In the genomic region with DNA sequence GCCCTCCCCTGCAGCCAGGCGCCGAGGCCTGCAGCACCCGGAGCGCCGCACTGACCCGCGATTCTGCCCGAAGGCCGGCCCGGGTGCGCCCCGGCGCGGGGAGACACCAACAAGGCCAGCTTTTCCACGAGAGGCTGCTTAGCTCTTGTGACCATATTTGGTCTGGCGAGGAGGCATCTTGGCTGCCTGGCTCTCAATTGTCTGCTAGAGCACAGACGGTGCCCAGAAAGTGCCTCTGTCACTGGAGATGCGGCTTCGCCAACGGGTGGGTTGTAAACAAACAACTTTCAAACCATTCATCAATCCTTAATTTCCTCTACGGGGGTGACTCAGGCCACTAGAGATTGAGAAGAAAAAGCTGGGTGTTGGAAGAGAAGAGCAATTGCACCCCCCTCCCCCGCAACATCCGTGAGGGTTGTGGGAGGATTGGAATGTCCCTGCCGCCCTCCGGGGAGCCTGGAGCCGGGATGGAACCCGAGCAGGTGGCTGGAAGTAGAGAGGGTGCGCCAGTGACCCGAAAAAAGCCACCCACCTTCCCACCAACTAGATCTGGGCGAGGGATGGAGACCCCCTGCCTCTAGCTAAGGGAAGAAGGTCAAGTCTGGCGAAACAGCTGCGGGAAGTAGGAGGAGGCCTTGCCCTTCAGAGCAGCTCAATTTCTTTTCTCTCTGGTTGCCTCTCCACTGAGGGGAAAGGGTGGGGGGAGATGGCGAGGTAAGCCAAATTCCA, we compare ENCODE assay signal across 8 cellular contexts. TPM values are rescaled to one million over a fixed set of nuclear protein-coding genes. Genes with fewer than 3 reads are reported as not detected.
DNase-seq lines count a peak whose midpoint lies in the region; ATAC-seq, FAIRE-seq and TF ChIP-seq lines count a peak whose summit lies in the region.

No MANE protein-coding gene starts in this region.

- no peak for TF ChIP-seq EP300 in GM12878 (IDR thresholded peaks at IDR 0.05; ENCODE audit: borderline replicate concordance in 1 of 2, control insufficient read depth in 1 of 2, low read depth in 2 of 2, low read length in 2 of 2)

- CTCF ChIA-PET in GM12878 (lab: Yijun Ruan, JAX): interaction anchor here (0.6 to 12.1 kb wide), 28 partner anchors 11 to 305 kb away, joined by 3 to 230 read pairs (median 6); a partner anchor contains a TSS

- H3K27me3 ChIP-seq in GM12878 (replicated peaks in 1 of 2; ENCODE audit: control insufficient read depth in 2 of 2, insufficient read depth in 2 of 2, low read length in 1 of 2) (no peaks in the 10 kb centered on the region), hepatocyte (no peaks in the 10 kb centered on the region)

- TF ChIP-seq CTCF in GM12878 (IDR thresholded peaks at IDR 0.05 in 2 of 3, conservative IDR thresholded peaks at IDR 0.05 in 1 of 3; ENCODE audit: control insufficient read depth in 2 of 3, extremely low read depth in 1 of 3, insufficient read depth in 1 of 3, low read depth in 3 of 3, low read length in 3 of 3) (peak; percentile 23 to 52 (median 43); a peak in 5 of 6 replicates), hepatocyte (IDR thresholded peaks at IDR 0.05; ENCODE audit: poor library complexity) (peak; percentile 37)

- H3K36me3 ChIP-seq in GM12878 (ENCODE audit: control insufficient read depth in 2 of 2, insufficient read depth in 2 of 2, low read length in 1 of 2) (no peaks in the 10 kb centered on the region), hepatocyte (replicated peaks; ENCODE audit: insufficient read depth, low read depth) (no peaks in the 10 kb centered on the region)

- peak; percentile 77 for TF ChIP-seq POLR2A in GM12878 (IDR thresholded peaks at IDR 0.05; ENCODE audit: low read depth, low read length)

- H3K9me3 ChIP-seq in GM12878 (replicated peaks; ENCODE audit: control insufficient read depth, insufficient read depth, low read length) (no peaks in the 10 kb centered on the region), hepatocyte (ENCODE audit: low read depth) (no peaks in the 10 kb centered on the region)

- SMC1A ChIA-PET in GM12878 (lab: Charles Lee; ENCODE audit: uncharacterized antibody, unreplicated experiment): interaction anchor here (0.6 to 12.2 kb wide), 28 partner anchors 10 to 216 kb away, joined by 3 to 205 read pairs (median 7); a partner anchor contains a TSS

- H3K27ac ChIP-seq in GM12878 (ENCODE audit: control insufficient read depth, insufficient read depth): peak overlapping the region; percentile 97
- H3K27ac ChIP-seq in hepatocyte: peak overlapping the region; percentile 99

- intact Hi-C loops in GM12878 (cut with micrococcal nuclease; ENCODE audit: unreplicated experiment): loop anchor here (1.0 to 5.0 kb wide), 6 partner anchors 44 to 154 kb away; a partner anchor contains a TSS

- POLR2A ChIA-PET in GM12878 (lab: Charles Lee): interaction anchor here (0.7 to 4.5 kb wide), 19 partner anchors 10 to 127 kb away, joined by 3 to 42 read pairs (median 6); no protein-coding TSS in a partner anchor

- peak; percentile 54 for TF ChIP-seq RAD21 in GM12878 (IDR thresholded peaks at IDR 0.05; ENCODE audit: insufficient read depth, low read depth, low read length)

- no peaks in the 10 kb centered on the region for H4K20me1 ChIP-seq in GM12878 (ENCODE audit: control insufficient read depth, insufficient read depth)
- H4K20me1 ChIP-seq in hepatocyte (ENCODE audit: insufficient read depth, poor library complexity, severe bottlenecking): peaks cover 7% of the 10 kb centered on the region

- in situ Hi-C loops in GM12878 (cut with MboI): no loop called here

- RAD21 ChIA-PET in GM12878 (lab: Charles Lee; ENCODE audit: unreplicated experiment): interaction anchor here (0.6 to 11.1 kb wide), 33 partner anchors 10 to 726 kb away, joined by 3 to 272 read pairs (median 7); a partner anchor contains a TSS

- H3K9ac ChIP-seq in GM12878 (ENCODE audit: control insufficient read depth, insufficient read depth, low read length): peak overlapping the region; percentile 98

- peaks cover 10% of the 10 kb centered on the region for H3K4me1 ChIP-seq in GM12878 (ENCODE audit: control insufficient read depth, insufficient read depth, low read length)
- peaks cover 30% of the 10 kb centered on the region for H3K4me1 ChIP-seq in hepatocyte (ENCODE audit: insufficient read depth)

- peak; percentile 31 for FAIRE-seq in GM12878 (lab: Jason Lieb, UNC)

- H3K4me3 ChIP-seq in GM12878 (peak overlapping the region; percentile 87), hepatocyte (peak overlapping the region; percentile 79)

- no peaks in the 10 kb centered on the region for H3K9me2 ChIP-seq in hepatocyte (replicated peaks; ENCODE audit: insufficient read depth)

- H3K4me2 ChIP-seq in GM12878 (ENCODE audit: control insufficient read depth, insufficient read depth): peak overlapping the region; percentile 98
- H3K4me2 ChIP-seq in hepatocyte: peak overlapping the region; percentile 91

- WGBS in GM12878 (ENCODE audit: insufficient coverage, insufficient replicate concordance, low lambda C conversion rate, missing lambda C conversion rate): under 1% methylated on average over 33 of the region's 33 CpGs
- 6% methylated on average over 24 of the region's 33 CpGs for WGBS in hepatocyte (ENCODE audit: low lambda C conversion rate, missing lambda C conversion rate)

- DNase-seq in DMS 273 (lab: John Stamatoyannopoulos, UW; ENCODE audit: unreplicated experiment) (peak; percentile 96), RPMI7951 (ENCODE audit: low read depth) (peak; percentile 91), GM12878 (ENCODE audit: low read depth, low spot score) (no peak), hepatocyte (ENCODE audit: low spot score) (peak; percentile 84), pulmonary artery endothelial cell (ENCODE audit: low read depth, low spot score) (peak; percentile 63)
- DNase-seq in NK-92 treated with Interleukin-12 subunit alpha and Interleukin-12 subunit beta, amount 100 ng/mL, for 24 hours (lab: John Stamatoyannopoulos, UW): no peak

- BruUV-seq in GM12878 (replicated peaks; lab: Mats Ljungman, UMichigan): TSS peak; percentile 89

- H2AFZ ChIP-seq in GM12878 (ENCODE audit: control insufficient read depth, low read depth, low read length) (peak overlapping the region; percentile 89), hepatocyte (peak overlapping the region; percentile 43)

- H3K79me2 ChIP-seq in GM12878 (ENCODE audit: control insufficient read depth, insufficient read depth, low read length) (peaks cover 40% of the 10 kb centered on the region), hepatocyte (peaks cover 40% of the 10 kb centered on the region)

- peak; percentile 70 for ATAC-seq in GM19397 (IDR thresholded peaks at IDR 0.05; ENCODE audit: unreplicated experiment)
- ATAC-seq in HG03439 (IDR thresholded peaks at IDR 0.05; ENCODE audit: unreplicated experiment): peak; percentile 85
- ATAC-seq in GM12878: peak; percentile 85

TF ChIP-seq in GM12878, 131 proteins besides CTCF, POLR2A, EP300 and RAD21 (continues in another document):
- no peak for TF ChIP-seq NFXL1 (IDR thresholded peaks at IDR 0.05; ENCODE audit: borderline replicate concordance)
- peak; percentile 88 for TF ChIP-seq IKZF1 (conservative IDR thresholded peaks at IDR 0.05)
- peak; percentile 19; the same call in 1 of the 2 replicates for TF ChIP-seq IRF4 (IDR thresholded peaks at IDR 0.05; ENCODE audit: low read depth, low read length)
- TF ChIP-seq, protein P1, sequence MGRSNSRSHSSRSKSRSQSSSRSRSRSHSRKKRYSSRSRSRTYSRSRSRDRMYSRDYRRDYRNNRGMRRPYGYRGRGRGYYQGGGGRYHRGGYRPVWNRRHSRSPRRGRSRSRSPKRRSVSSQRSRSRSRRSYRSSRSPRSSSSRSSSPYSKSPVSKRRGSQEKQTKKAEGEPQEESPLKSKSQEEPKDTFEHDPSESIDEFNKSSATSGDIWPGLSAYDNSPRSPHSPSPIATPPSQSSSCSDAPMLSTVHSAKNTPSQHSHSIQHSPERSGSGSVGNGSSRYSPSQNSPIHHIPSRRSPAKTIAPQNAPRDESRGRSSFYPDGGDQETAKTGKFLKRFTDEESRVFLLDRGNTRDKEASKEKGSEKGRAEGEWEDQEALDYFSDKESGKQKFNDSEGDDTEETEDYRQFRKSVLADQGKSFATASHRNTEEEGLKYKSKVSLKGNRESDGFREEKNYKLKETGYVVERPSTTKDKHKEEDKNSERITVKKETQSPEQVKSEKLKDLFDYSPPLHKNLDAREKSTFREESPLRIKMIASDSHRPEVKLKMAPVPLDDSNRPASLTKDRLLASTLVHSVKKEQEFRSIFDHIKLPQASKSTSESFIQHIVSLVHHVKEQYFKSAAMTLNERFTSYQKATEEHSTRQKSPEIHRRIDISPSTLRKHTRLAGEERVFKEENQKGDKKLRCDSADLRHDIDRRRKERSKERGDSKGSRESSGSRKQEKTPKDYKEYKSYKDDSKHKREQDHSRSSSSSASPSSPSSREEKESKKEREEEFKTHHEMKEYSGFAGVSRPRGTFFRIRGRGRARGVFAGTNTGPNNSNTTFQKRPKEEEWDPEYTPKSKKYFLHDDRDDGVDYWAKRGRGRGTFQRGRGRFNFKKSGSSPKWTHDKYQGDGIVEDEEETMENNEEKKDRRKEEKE (IDR thresholded peaks at IDR 0.05): no peak
- 0 out of 2 replicates have a peak, but pooled peaks have one; percentile 15 for TF ChIP-seq ZNF384 (IDR thresholded peaks at IDR 0.05; ENCODE audit: borderline replicate concordance, low read depth, low read length)
- TF ChIP-seq CBX5 (IDR thresholded peaks at IDR 0.05; ENCODE audit: low read depth): no peak
- TF ChIP-seq GATAD2B (conservative IDR thresholded peaks at IDR 0.05; ENCODE audit: low read depth): peak; percentile 22; the same call in 1 of the 2 replicates
- no peak for TF ChIP-seq GABPA (IDR thresholded peaks at IDR 0.05; ENCODE audit: low read depth)

RNA-seq across cellular contexts. Expression of a gene that starts 0.8 kb away (rescaled TPM):
- total RNA-seq in RPMI7951 (2014; rRNA removed; shearing (Covaris generic)): 103 and 107 TPM in 2 replicates
- total RNA-seq in GM12878 (2013; cell fraction: nucleolus; rRNA removed): 25.3 and 27.0 TPM in 2 replicates
- total RNA-seq in GM12878 (2014; rRNA removed): 2.9 and 4.0 TPM in 2 replicates
- 2.5 and 3.0 TPM in 2 replicates for total RNA-seq in GM12878 (2014; rRNA removed; fragmentation: Illumina TruSeq; extraction: Trizol)
- 5.1 and 6.8 TPM in 2 replicates for total RNA-seq in GM12878 (2021)
- polyA plus RNA-seq in GM12878 (2011; ENCODE audit: low read depth): 2.6 TPM
- 12.6 and 18.5 TPM in 2 replicates for polyA plus RNA-seq in GM12878 (2011; rRNA removed)
- polyA plus RNA-seq in GM12878 (2011; cell fraction: cytosol; rRNA removed): 12.8 and 16.6 TPM in 2 replicates
- polyA plus RNA-seq in GM12878 (2011; cell fraction: nucleus; rRNA removed): 16.1 and 19.8 TPM in 2 replicates
- 4.3 and 5.2 TPM in 2 replicates for polyA plus RNA-seq in GM12878 (2012)
- polyA plus RNA-seq in GM12878 (2014; fragmentation: Illumina TruSeq; extraction: Trizol): 10.0 and 10.2 TPM in 2 replicates
- polyA plus RNA-seq in GM12878 (2014; fragmentation: Nextera tagmentation; extraction: Ambion mirVana): 1 to 10 TPM; 3.8 to 4.0 TPM
- 4.7 and 5.0 TPM in 2 replicates for polyA plus RNA-seq in GM12878 (2014; rRNA removed)
- 1 to 10 TPM; 7.6 to 8.4 TPM for polyA plus RNA-seq in GM12878 (2016; fragmentation: Nextera tagmentation; extraction: Ambion mirVana)
- polyA minus RNA-seq in GM12878 (2011; rRNA and poly(A)+ RNA removed): 23.5 and 26.9 TPM in 2 replicates
- 7.8 and 9.9 TPM in 2 replicates for polyA minus RNA-seq in GM12878 (2011; cell fraction: cytosol; rRNA and poly(A)+ RNA removed)
- 33.4 and 61.2 TPM in 2 replicates for polyA minus RNA-seq in GM12878 (2011; cell fraction: nucleus; rRNA and poly(A)+ RNA removed)
- 54.7 and 55.8 TPM in 2 replicates for total RNA-seq in hepatocyte
- 40.5 and 40.6 TPM in 2 replicates for polyA plus RNA-seq in hepatocyte
- total RNA-seq in pulmonary artery endothelial cell: 111 and 117 TPM in 2 replicates

Comparison
In these comparisons a context has a peak if more than half of its experiments do, and no peak if none do; other contexts are left out.
1. DNase-seq: peak in DMS 273 (single experiment), RPMI7951 (single experiment), hepatocyte (single experiment) and pulmonary artery endothelial cell (single experiment); none in GM12878 (single experiment) and NK-92 treated with Interleukin-12 subunit alpha and Interleukin-12 subunit beta, amount 100 ng/mL, for 24 hours (single experiment).
2. Peak in every context shown above with its lines, with median percentiles within 50 percentile points of each other: ATAC-seq.